Comparison of ENCODE assay signal across 8 cellular contexts in genomic region chr6:45377555-45378323, GRCh38. TPM values are rescaled to one million over a fixed set of nuclear protein-coding genes. Genes with fewer than 3 reads are reported as not detected.
DNase-seq lines count a peak whose midpoint lies in the region; ATAC-seq and TF ChIP-seq lines count a peak whose summit lies in the region.

SUPT3H (minus strand) TSS chr6:45377934.

- H3K27ac ChIP-seq in duodenal mucosa (ENCODE audit: low read depth, low read length) (peak within 1 kb of the TSS; percentile 96), lower lobe of right lung (peak within 1 kb of the TSS; percentile 97)

- ATAC-seq in GM19351 (IDR thresholded peaks at IDR 0.05; ENCODE audit: unreplicated experiment) (peak; percentile 84), HG03520 (IDR thresholded peaks at IDR 0.05; ENCODE audit: unreplicated experiment) (peak; percentile 81), lower lobe of right lung (peak; percentile 98)

- no peaks in the 10 kb centered on the region for H3K9me3 Mint-ChIP-seq in activated CD4-positive, alpha-beta memory T cell treated with anti-CD3 and anti-CD28 coated beads, Interleukin-2, amount 10 ng/mL, durations not matched to agents 7 days and 5 days

- H3K36me3 ChIP-seq in duodenal mucosa (ENCODE audit: control insufficient read depth in 1 of 2, insufficient read depth in 2 of 2, low read length in 2 of 2) (no peaks in the 10 kb centered on the region), lower lobe of right lung (no peaks in the 10 kb centered on the region)

- peak within 1 kb of the TSS; percentile 92 for H3K4me3 Mint-ChIP-seq in activated CD4-positive, alpha-beta memory T cell treated with anti-CD3 and anti-CD28 coated beads, Interleukin-2, amount 10 ng/mL, durations not matched to agents 7 days and 5 days

- H3K27me3 ChIP-seq in duodenal mucosa (ENCODE audit: control insufficient read depth in 1 of 2, insufficient read depth in 2 of 2, low read length in 2 of 2) (no peaks in the 10 kb centered on the region), lower lobe of right lung (ENCODE audit: low read depth) (no peaks in the 10 kb centered on the region)

- intact Hi-C loops in lower lobe of right lung (cut with DNase I) = no loop called here

- peak; percentile 31 for TF ChIP-seq CTCF in lower lobe of right lung (IDR thresholded peaks at IDR 0.05)

- H3K36me3 Mint-ChIP-seq in activated CD4-positive, alpha-beta memory T cell treated with anti-CD3 and anti-CD28 coated beads, Interleukin-2, amount 10 ng/mL, durations not matched to agents 7 days and 5 days (ENCODE audit: low read depth) = no peaks in the 10 kb centered on the region

- H3K4me1 ChIP-seq in duodenal mucosa (ENCODE audit: control insufficient read depth in 1 of 2, insufficient read depth in 2 of 2, low read length in 2 of 2) (peaks cover 11 to 14% of the 10 kb centered on the region in 2 donors), lower lobe of right lung (peaks cover 20% of the 10 kb centered on the region)

- no peaks in the 10 kb centered on the region for H3K9me3 ChIP-seq in duodenal mucosa (ENCODE audit: control insufficient read depth in 1 of 2, low read length in 2 of 2)
- no peaks in the 10 kb centered on the region for H3K9me3 ChIP-seq in lower lobe of right lung

- peak within 1 kb of the TSS; percentile 93 to 96 for H3K9ac ChIP-seq in duodenal mucosa (ENCODE audit: low read depth in 1 of 2, low read length in 2 of 2)

- DNase-seq in CD1c-positive myeloid dendritic cell (ENCODE audit: extremely low spot score) = peak; percentile 97
- peak; percentile 89 for DNase-seq in NCI-H748 treated with DMSO at 0.1 percent for 48 hours (lab: John Stamatoyannopoulos, UW)
- peak; percentile 90 for DNase-seq in activated CD4-positive, alpha-beta memory T cell treated with anti-CD3 and anti-CD28 coated beads, Interleukin-2, amount 10 ng/mL, durations not matched to agents 7 days and 5 days
- DNase-seq in lower lobe of right lung = peak; percentile 94
- DNase-seq in stimulated activated CD4-positive, alpha-beta T cell treated with anti-CD3 and anti-CD28 coated beads, TNF-alpha, amount 100 ng/mL, for 1 hour (ENCODE audit: low read depth in 3 of 3, low spot score in 1 of 3) = peak; percentile 71 to 86 (median 82)

- POLR2A ChIA-PET in activated CD4-positive, alpha-beta memory T cell treated with anti-CD3 and anti-CD28 coated beads, Interleukin-2, amount 10 ng/mL, durations not matched to agents 7 days and 5 days (lab: Charles Lee) = interaction anchor here (0.6 to 3.5 kb wide), 44 partner anchors 9 to 990 kb away, joined by 3 to 44 read pairs (median 4); partner anchors contain the start of genes CDC5L and ENPP4

- H3K4me1 Mint-ChIP-seq in activated CD4-positive, alpha-beta memory T cell treated with anti-CD3 and anti-CD28 coated beads, Interleukin-2, amount 10 ng/mL, durations not matched to agents 7 days and 5 days = peaks cover 27% of the 10 kb centered on the region

- H3K27me3 Mint-ChIP-seq in activated CD4-positive, alpha-beta memory T cell treated with anti-CD3 and anti-CD28 coated beads, Interleukin-2, amount 10 ng/mL, durations not matched to agents 7 days and 5 days = no peaks in the 10 kb centered on the region

- H3K4me3 ChIP-seq in duodenal mucosa (ENCODE audit: low read depth in 1 of 2, low read length in 2 of 2) (peak within 1 kb of the TSS; percentile 85 to 93), lower lobe of right lung (peak within 1 kb of the TSS; percentile 77)

- H3K27ac Mint-ChIP-seq in activated CD4-positive, alpha-beta memory T cell treated with anti-CD3 and anti-CD28 coated beads, Interleukin-2, amount 10 ng/mL, durations not matched to agents 7 days and 5 days = peak within 1 kb of the TSS; percentile 95

- CTCF ChIA-PET in activated CD4-positive, alpha-beta memory T cell treated with anti-CD3 and anti-CD28 coated beads, Interleukin-2, amount 10 ng/mL, durations not matched to agents 7 days and 5 days (lab: Charles Lee) = interaction anchor here (0.6 to 2.2 kb wide), 14 partner anchors 10 to 902 kb away, joined by 3 to 24 read pairs (median 5); no protein-coding TSS in a partner anchor

RNA-seq across cellular contexts. Expression of gene SUPT3H, which starts in this region (rescaled TPM):
- total RNA-seq in activated CD4-positive, alpha-beta memory T cell treated with anti-CD3 and anti-CD28 coated beads, Interleukin-2, amount 10 ng/mL, durations not matched to agents 7 days and 5 days = 1 to 10 TPM; 7.4 to 9.7 TPM
- total RNA-seq in lower lobe of right lung = 6.7 TPM

Comparison
In these comparisons a context has a peak if more than half of its experiments do, and no peak if none do; other contexts are left out.
1. Peak in every context shown above with its lines: DNase-seq, ATAC-seq, H3K4me3 ChIP-seq and H3K27ac ChIP-seq.